In the genomic region with DNA sequence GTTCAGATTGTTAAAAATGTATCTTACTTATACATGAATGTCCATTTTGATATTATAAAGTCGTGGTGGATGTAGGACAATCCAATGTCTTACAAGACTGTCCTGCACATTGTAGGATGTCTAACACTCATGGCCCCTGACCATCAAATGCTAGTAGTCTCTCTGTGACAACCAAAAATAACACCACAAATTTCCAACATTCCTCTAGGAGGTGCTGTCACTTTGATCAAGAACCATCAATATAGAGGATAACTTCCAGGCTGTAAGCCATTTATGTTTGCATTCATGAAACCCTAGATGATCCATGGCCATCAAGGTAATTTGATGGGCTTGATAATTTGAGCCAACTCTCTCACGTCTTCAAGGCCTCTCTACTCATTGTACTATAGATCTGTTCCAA, we compare ENCODE assay signal across 13 cellular contexts.
"Had no signal": no experiment of that assay in that cellular context is flagged by ENCODE, and none has a peak within 500 bp of the region (broad histone marks: within the 10 kb centered on the region; RNA-seq: fewer than 3 reads in every experiment).

No MANE protein-coding gene starts in this region.

- DNase-seq: activated CD4-positive, alpha-beta T cell treated with anti-CD3 and anti-CD28 coated beads, Interleukin-2, amount 50 U/mL, for 4 hours; activated CD8-positive, alpha-beta memory T cell treated with anti-CD3 and anti-CD28 coated beads, Interleukin-2, amount 10 ng/mL, durations not matched to agents 7 days and 5 days; activated effector memory CD4-positive, alpha-beta T cell treated with anti-CD3 and anti-CD28 coated beads, Interleukin-2, amount 50 U/mL, for 16 hours; activated T-cell treated with anti-CD3 and anti-CD28 coated beads, Interleukin-2, amount 50 U/mL, for 24 hours; amniotic stem cell; cortex of kidney; effector memory CD4-positive, alpha-beta T cell; hypothalamus; naive thymus-derived CD4-positive, alpha-beta T cell; thyroid gland had no signal

- H3K36me3 ChIP-seq: thyroid gland had no signal

- H3K4me3 ChIP-seq: lung, skin epidermis, thyroid gland had no signal

- H3K27me3 ChIP-seq: thyroid gland had no signal

- H3K4me1 ChIP-seq: thyroid gland had no signal

- H3K9me3 ChIP-seq: thyroid gland had no signal

- H3K27ac ChIP-seq: epithelial cell of prostate, skin epidermis, thyroid gland had no signal
